ENCODE assay signal across 17 cellular contexts in genomic region chr11:106288057-106288456, GRCh38.
DNase-seq lines count a peak whose midpoint lies in the region; FAIRE-seq and TF ChIP-seq lines count a peak whose summit lies in the region.
"Had no signal": no experiment of that assay in that cellular context is flagged by ENCODE, and none has a peak within 500 bp of the region (broad histone marks: within the 10 kb centered on the region; RNA-seq: fewer than 3 reads in every experiment).

No MANE protein-coding gene starts in this region.

- H3K4me3 Mint-ChIP-seq in progenitor cell of endocrine pancreas (ENCODE audit: low read depth) (no peak overlapping the region), MCF 10A (ENCODE audit: unreplicated experiment) (no peak overlapping the region), CD14-positive monocyte (no peak overlapping the region)
- H3K4me3 Mint-ChIP-seq: CD4-positive, alpha-beta T cell had no signal

- H3K4me1 Mint-ChIP-seq in progenitor cell of endocrine pancreas (ENCODE audit: low read depth) (no peaks in the 10 kb centered on the region), MCF 10A (ENCODE audit: insufficient read depth, unreplicated experiment) (no peaks in the 10 kb centered on the region), CD14-positive monocyte (no peaks in the 10 kb centered on the region)

- DNase-seq in DMS 273 treated with DMSO at 0.1 percent for 48 hours (lab: John Stamatoyannopoulos, UW) = peak; percentile 60
- peak; percentile 11 to 75 for DNase-seq in NCI-H524 (lab: John Stamatoyannopoulos, UW)
- no peak for DNase-seq in WERI-Rb-1
- DNase-seq in progenitor cell of endocrine pancreas (ENCODE audit: low spot score, unreplicated experiment) = no peak
- DNase-seq in MCF 10A (ENCODE audit: unreplicated experiment) = no peak
- DNase-seq in CD14-positive monocyte (ENCODE audit: low spot score) = no peak
- DNase-seq in D721Med (ENCODE audit: insufficient read length, low spot score) = no peak
- DNase-seq: ACHN; Calu3; CD4-positive, alpha-beta T cell; DND-41; GDM1; IMR-90 had no signal

- no peaks in the 10 kb centered on the region for H3K36me3 ChIP-seq in WERI-Rb-1
- H3K36me3 ChIP-seq: BLaER1 treated with 17β-estradiol and CSF1 and Interleukin-3, amounts not matched to agents 10 nM and 100 nM; HAP-1 had no signal

- intact Hi-C loops in MCF 10A (cut with micrococcal nuclease) = no loop called here
- intact Hi-C loops in CD14-positive monocyte (cut with micrococcal nuclease) = no loop called here

- no peaks in the 10 kb centered on the region for H3K9me3 ChIP-seq in WERI-Rb-1 (ENCODE audit: severe bottlenecking)
- H3K9me3 ChIP-seq: BLaER1 treated with 17β-estradiol and CSF1 and Interleukin-3, amounts not matched to agents 10 nM and 100 nM; HAP-1 had no signal

- no peak for FAIRE-seq in D721Med (lab: Jason Lieb, UNC)
- FAIRE-seq: GM12892, H1 had no signal

- H3K27me3 ChIP-seq in WERI-Rb-1 (ENCODE audit: insufficient read depth, low read depth, severe bottlenecking) = no peaks in the 10 kb centered on the region
- H3K27me3 ChIP-seq: BLaER1 treated with 17β-estradiol and CSF1 and Interleukin-3, amounts not matched to agents 10 nM and 100 nM had no signal

- CTCF ChIA-PET in MCF 10A (lab: Yijun Ruan, JAX) = interaction anchor here (0.6 to 1.9 kb wide), 3 partner anchors 15 to 898 kb away, joined by 3 to 5 read pairs (median 3); no protein-coding TSS in a partner anchor

- POLR2A ChIA-PET in MCF 10A (lab: Yijun Ruan, JAX) = no interaction called here

- peaks cover 9% of the 10 kb centered on the region for H3K9me3 Mint-ChIP-seq in progenitor cell of endocrine pancreas (ENCODE audit: low read depth)
- H3K9me3 Mint-ChIP-seq in MCF 10A (ENCODE audit: unreplicated experiment) = peaks cover 11% of the 10 kb centered on the region
- peaks cover 0 to 2% (median 0%) of the 10 kb centered on the region in 7 donors for H3K9me3 Mint-ChIP-seq in CD14-positive monocyte
- H3K9me3 Mint-ChIP-seq: CD4-positive, alpha-beta T cell had no signal

- TF ChIP-seq CTCF in WERI-Rb-1 (IDR thresholded peaks at IDR 0.05; ENCODE audit: low read depth, low read length) (no peak), progenitor cell of endocrine pancreas (IDR thresholded peaks at IDR 0.05; ENCODE audit: unreplicated experiment) (no peak), MCF 10A (IDR thresholded peaks at IDR 0.05; ENCODE audit: unreplicated experiment) (no peak), CD14-positive monocyte (IDR thresholded peaks at IDR 0.05) (no peak), D721Med (IDR thresholded peaks at IDR 0.05; ENCODE audit: insufficient read depth, missing control alignments) (no peak)

- no TSS peak for BruUV-seq in MCF 10A (replicated peaks; lab: Mats Ljungman, UMichigan)

- H3K36me3 Mint-ChIP-seq in progenitor cell of endocrine pancreas (ENCODE audit: insufficient read depth) (peaks cover 1% of the 10 kb centered on the region), MCF 10A (ENCODE audit: insufficient read depth, unreplicated experiment) (no peaks in the 10 kb centered on the region), CD14-positive monocyte (no peaks in the 10 kb centered on the region)

- peak overlapping the region; percentile 6; the same call in 1 of the 2 replicates for H3K27ac ChIP-seq in WERI-Rb-1
- H3K27ac ChIP-seq: BLaER1 treated with 17β-estradiol and CSF1 and Interleukin-3, amounts not matched to agents 10 nM and 100 nM had no signal

- H3K27me3 Mint-ChIP-seq in progenitor cell of endocrine pancreas (no peaks in the 10 kb centered on the region), MCF 10A (ENCODE audit: insufficient read depth, unreplicated experiment) (no peaks in the 10 kb centered on the region), CD14-positive monocyte (ENCODE audit: low read depth in 3 of 3) (no peaks in the 10 kb centered on the region)
- H3K27me3 Mint-ChIP-seq: CD4-positive, alpha-beta T cell had no signal

- no peak overlapping the region for H3K4me3 ChIP-seq in WERI-Rb-1 (ENCODE audit: low read depth, low read length)
- H3K4me3 ChIP-seq: BLaER1 treated with 17β-estradiol and CSF1 and Interleukin-3, amounts not matched to agents 10 nM and 100 nM; HAP-1 had no signal

- H3K27ac Mint-ChIP-seq in progenitor cell of endocrine pancreas (peak overlapping the region; percentile 33), MCF 10A (ENCODE audit: low read depth, unreplicated experiment) (no peak overlapping the region), CD14-positive monocyte (no peak overlapping the region)
- H3K27ac Mint-ChIP-seq: CD4-positive, alpha-beta T cell had no signal

Comparison
In these comparisons a context has a peak if more than half of its experiments do, and no peak if none do; other contexts are left out.
1. DNase-seq: peak in DMS 273 treated with DMSO at 0.1 percent for 48 hours (single experiment) and NCI-H524 (2 of 2); none in WERI-Rb-1 (single experiment), progenitor cell of endocrine pancreas (single experiment), MCF 10A (single experiment), CD14-positive monocyte (single experiment) and D721Med (single experiment).